ENCODE assay signal across 20 cellular contexts in the genomic region with DNA sequence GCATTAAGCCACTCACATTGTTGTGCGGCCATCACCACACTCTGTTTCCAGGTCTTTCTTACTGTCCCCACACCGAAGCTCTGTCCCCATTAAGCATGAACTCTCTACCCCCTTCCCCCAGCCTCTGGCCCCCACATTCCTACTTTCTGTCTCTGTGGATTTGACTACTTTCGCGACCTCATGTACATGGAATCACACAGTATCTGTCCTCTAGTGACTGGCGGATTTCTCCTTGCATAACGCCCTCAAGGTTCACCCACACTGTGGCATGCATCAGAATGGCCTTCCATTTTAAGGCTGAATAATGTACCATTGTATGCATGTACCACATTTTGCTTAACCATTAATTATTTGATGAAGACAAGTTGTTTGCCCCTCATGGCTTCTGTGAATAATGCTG.
"Had no signal": no experiment of that assay in that cellular context is flagged by ENCODE, and none has a peak within 500 bp of the region (broad histone marks: within the 10 kb centered on the region; RNA-seq: fewer than 3 reads in every experiment).

No MANE protein-coding gene starts in this region.

- ATAC-seq: activated T-helper 17 cell treated with anti-CD3 and anti-CD28 coated beads, Interleukin-2, amount 50 U/mL, for 72 hours; stimulated activated naive B cell treated with anti-CD40 and anti-IgM and Interleukin-4, amounts not matched to agents 10 μg/mL and 1 μg/mL and 100 μg/mL, for 72 hours; upper lobe of right lung had no signal

- H3K4me1 ChIP-seq: breast epithelium, heart right ventricle, spleen, upper lobe of right lung had no signal

- H3K4me2 ChIP-seq: SK-N-SH had no signal

- FAIRE-seq: endothelial cell of umbilical vein had no signal

- H3K9me2 ChIP-seq: SK-N-SH had no signal

- H3K27me3 ChIP-seq: breast epithelium, ovary, upper lobe of right lung had no signal

- DNase-seq: activated B cell treated with CpG ODN at 0.5 μM for 24 hours; activated CD4-positive, alpha-beta memory T cell treated with anti-CD3 and anti-CD28 coated beads for 36 hours; activated CD4-positive, alpha-beta T cell treated with anti-CD3 and anti-CD28 coated beads for 4 hours; activated naive CD4-positive, alpha-beta T cell; activated T-cell treated with anti-CD3 and anti-CD28 coated beads, Interleukin-2, amount 50 U/mL, for 1 hour; effector CD8-positive, alpha-beta T cell; esophagus squamous epithelium; heart right ventricle; kidney glomerular epithelial cell; ovary; SK-N-SH; stimulated activated CD4-positive, alpha-beta T cell treated with anti-CD3 and anti-CD28 coated beads, Interleukin-4, amount 100 ng/mL, for 4 hours; stimulated activated naive B cell treated with anti-CD40 and anti-IgM and Interleukin-4, amounts not matched to agents 10 μg/mL and 1 μg/mL and 100 μg/mL, for 72 hours had no signal

- H3K9me3 ChIP-seq: breast epithelium, esophagus squamous epithelium, heart right ventricle, ovary, SK-N-SH, spleen, thoracic aorta, upper lobe of right lung had no signal

- H3K36me3 ChIP-seq: breast epithelium, esophagus squamous epithelium, heart right ventricle, ovary, spleen, thoracic aorta, upper lobe of right lung had no signal

- H3K9ac ChIP-seq: SK-N-SH had no signal

- H3K4me3 ChIP-seq: breast epithelium, esophagus squamous epithelium, heart right ventricle, lung, ovary, spleen, thoracic aorta, upper lobe of right lung had no signal

- H3K27ac ChIP-seq: heart right ventricle, ovary, spleen, thoracic aorta, upper lobe of right lung had no signal
